ENCODE assay signal across 1 cellular context in the genomic region with DNA sequence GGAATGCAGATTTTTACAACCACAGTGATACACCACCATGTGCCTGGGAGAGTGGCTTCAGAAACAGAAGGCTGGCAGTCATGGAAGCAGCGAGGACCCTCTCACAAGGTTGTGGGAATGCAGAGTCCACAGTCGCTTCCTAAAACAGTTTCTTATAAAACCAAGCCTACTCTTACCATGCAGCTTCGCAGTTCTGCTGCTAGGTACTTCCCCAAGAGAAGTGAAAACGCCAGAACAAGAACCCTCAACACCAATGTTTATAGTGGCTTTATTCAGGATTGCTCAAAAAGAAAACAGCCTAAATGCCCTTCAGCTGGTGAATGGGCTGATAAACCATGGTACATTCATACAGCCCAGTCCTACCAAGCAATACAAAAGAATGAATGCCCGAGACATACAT.
TF ChIP-seq lines count a peak whose summit lies in the region.

No MANE protein-coding gene starts in this region.

TF ChIP-seq in HepG2, 621 proteins besides CTCF, POLR2A, EP300 and RAD21 (continued from another document):
- TF ChIP-seq, protein P1, sequence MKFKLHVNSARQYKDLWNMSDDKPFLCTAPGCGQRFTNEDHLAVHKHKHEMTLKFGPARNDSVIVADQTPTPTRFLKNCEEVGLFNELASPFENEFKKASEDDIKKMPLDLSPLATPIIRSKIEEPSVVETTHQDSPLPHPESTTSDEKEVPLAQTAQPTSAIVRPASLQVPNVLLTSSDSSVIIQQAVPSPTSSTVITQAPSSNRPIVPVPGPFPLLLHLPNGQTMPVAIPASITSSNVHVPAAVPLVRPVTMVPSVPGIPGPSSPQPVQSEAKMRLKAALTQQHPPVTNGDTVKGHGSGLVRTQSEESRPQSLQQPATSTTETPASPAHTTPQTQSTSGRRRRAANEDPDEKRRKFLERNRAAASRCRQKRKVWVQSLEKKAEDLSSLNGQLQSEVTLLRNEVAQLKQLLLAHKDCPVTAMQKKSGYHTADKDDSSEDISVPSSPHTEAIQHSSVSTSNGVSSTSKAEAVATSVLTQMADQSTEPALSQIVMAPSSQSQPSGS (CRISPR knock-in tag; IDR thresholded peaks at IDR 0.05) = no peak
- TF ChIP-seq ATAD3A (CRISPR knock-in tag; IDR thresholded peaks at IDR 0.05) = no peak
- TF ChIP-seq RFXAP (CRISPR knock-in tag; IDR thresholded peaks at IDR 0.05; ENCODE audit: borderline replicate concordance) = no peak
- no peak for TF ChIP-seq TFAP4 (IDR thresholded peaks at IDR 0.05; ENCODE audit: borderline replicate concordance, low read depth)
